In genomic region chrX:51395474-51395806, GRCh38 we compare ENCODE assay signal across 9 cellular contexts.
DNase-seq lines count a peak whose midpoint lies in the region; ATAC-seq, FAIRE-seq and TF ChIP-seq lines count a peak whose summit lies in the region.
"Had no signal": no experiment of that assay in that cellular context is flagged by ENCODE, and none has a peak within 500 bp of the region (broad histone marks: within the 10 kb centered on the region; RNA-seq: fewer than 3 reads in every experiment).

No MANE protein-coding gene starts in this region.

- ATAC-seq in A549, result 0 out of 6 replicates have a peak, but pooled peaks of 1 of the 2 experiments have one; percentile 47
- peak; percentile 3 to 9 for ATAC-seq in naive thymus-derived CD8-positive, alpha-beta T cell

- dilution Hi-C loops in mammary epithelial cell (cut with HindIII; ENCODE audit: low sequenced_read_pairs), result no loop called here

- H3K9me3 ChIP-seq in A549 (no peaks in the 10 kb centered on the region), HEK293 (ENCODE audit: control insufficient read depth, insufficient read depth, low read depth, low read length) (no peaks in the 10 kb centered on the region), mammary epithelial cell (replicated peaks; ENCODE audit: insufficient read depth, low read length) (no peaks in the 10 kb centered on the region)

- TF ChIP-seq POLR2A in A549 (IDR thresholded peaks at IDR 0.05; ENCODE audit: low read length), result no peak

- H3K27ac Mint-ChIP-seq in naive thymus-derived CD8-positive, alpha-beta T cell, result peak overlapping the region; percentile 73 to 98 (median 94)

- in situ Hi-C loops in mammary epithelial cell (cut with MboI; ENCODE audit: low sequenced_read_pairs in 2 of 2), result no loop called here

- H3K27ac ChIP-seq in A549, result no peak overlapping the region
- no peak overlapping the region for H3K27ac ChIP-seq in HEK293 (ENCODE audit: extremely low read depth, low read depth, low read length)
- H3K27ac ChIP-seq in mammary epithelial cell (ENCODE audit: insufficient read depth, low read depth, low read length), result no peak overlapping the region

- H3K27me3 Mint-ChIP-seq in naive thymus-derived CD8-positive, alpha-beta T cell, result no peaks in the 10 kb centered on the region

- H3K4me3 ChIP-seq in A549, result no peak overlapping the region; the same call in 2 of the 3 replicates
- H3K4me3 ChIP-seq in HEK293 (ENCODE audit: low read depth, low read length), result peak overlapping the region; percentile 61
- H3K4me3 ChIP-seq in mammary epithelial cell (replicated peaks in 1 of 3; ENCODE audit: insufficient read depth in 1 of 3, low read depth in 2 of 3, low read length in 3 of 3), result no peak overlapping the region

- H3K79me2 ChIP-seq in mammary epithelial cell (ENCODE audit: insufficient read depth, low read length), result no peaks in the 10 kb centered on the region

- no peak for TF ChIP-seq RAD21 in A549 (conservative IDR thresholded peaks at IDR 0.05 in 1 of 2, IDR thresholded peaks at IDR 0.05 in 1 of 2)

- peaks cover 0 to 13% (median 0%) of the 10 kb centered on the region in 9 donors for H3K9me3 Mint-ChIP-seq in naive thymus-derived CD8-positive, alpha-beta T cell

- peaks cover 9 to 26% (median 9%) of the 10 kb centered on the region in 3 donors for H3K36me3 Mint-ChIP-seq in naive thymus-derived CD8-positive, alpha-beta T cell

- BruUV-seq in mammary epithelial cell (replicated peaks; lab: Mats Ljungman, UMichigan), result no TSS peak

- intact Hi-C loops in mammary epithelial cell (cut with micrococcal nuclease), result no loop called here

- no peak for DNase-seq in A549 (ENCODE audit: low read depth in 1 of 2, low spot score in 1 of 2)
- DNase-seq in mammary epithelial cell, result no peak
- DNase-seq in naive thymus-derived CD8-positive, alpha-beta T cell, result peak in 1 of 10 donors; percentile 1
- DNase-seq in hepatic stellate cell (ENCODE audit: low spot score), result no peak
- DNase-seq in retina, result no peak
- DNase-seq in NCI-H1105 (lab: John Stamatoyannopoulos, UW), result no peak
- no peak for DNase-seq in NCI-H524 treated with DMSO at 0.1 percent for 48 hours (lab: John Stamatoyannopoulos, UW)

- peak overlapping the region; percentile 67 for H3K4me2 ChIP-seq in A549
- no peak overlapping the region for H3K4me2 ChIP-seq in mammary epithelial cell (ENCODE audit: insufficient read depth, low read depth, low read length)

- WGBS in A549 (ENCODE audit: missing lambda C conversion rate), result 10% methylated on average over 4 of the region's 4 CpGs
- 69% methylated on average over 4 of the region's 4 CpGs for WGBS in mammary epithelial cell (ENCODE audit: low coverage, missing lambda C conversion rate)

- peak overlapping the region; percentile 83 to 98 (median 94) for H3K4me3 Mint-ChIP-seq in naive thymus-derived CD8-positive, alpha-beta T cell

- no peak for TF ChIP-seq CTCF in A549 (IDR thresholded peaks at IDR 0.05)
- no peak for TF ChIP-seq CTCF in HEK293 (tag by site-specific recombination; IDR thresholded peaks at IDR 0.05)
- no peak for TF ChIP-seq CTCF in mammary epithelial cell (conservative IDR thresholded peaks at IDR 0.05 in 1 of 2, IDR thresholded peaks at IDR 0.05 in 1 of 2; ENCODE audit: extremely low read depth in 1 of 2, insufficient read depth in 1 of 2, low read depth in 1 of 2, low read length in 2 of 2)

- peaks cover 17 to 59% (median 56%) of the 10 kb centered on the region in 4 donors for H3K4me1 Mint-ChIP-seq in naive thymus-derived CD8-positive, alpha-beta T cell

- FAIRE-seq in A549 (lab: Jason Lieb, UNC), result no peak
- FAIRE-seq: endometrium had no signal

- H3K9ac ChIP-seq in mammary epithelial cell (ENCODE audit: insufficient read depth, low read length), result no peak overlapping the region

- peak overlapping the region; percentile 62 for H2AFZ ChIP-seq in mammary epithelial cell (ENCODE audit: low read depth, low read length)

- POLR2A ChIA-PET in A549 (lab: Yijun Ruan, JAX), result no interaction called here
- POLR2A ChIA-PET in HEK293 (lab: Yijun Ruan, JAX), result no interaction called here
- POLR2A ChIA-PET in naive thymus-derived CD8-positive, alpha-beta T cell (lab: Charles Lee), result interaction anchor here (0.6 to 1.3 kb wide), 2 partner anchors 59 to 1580 kb away, joined by 3 to 5 read pairs; no protein-coding TSS in a partner anchor

- no peak for TF ChIP-seq EP300 in A549 (IDR thresholded peaks at IDR 0.05)

- no peaks in the 10 kb centered on the region for H3K36me3 ChIP-seq in HEK293 (ENCODE audit: control insufficient read depth in 2 of 2, insufficient read depth in 1 of 2, low read length in 2 of 2)
- H3K36me3 ChIP-seq in mammary epithelial cell (ENCODE audit: insufficient read depth, low read length), result no peaks in the 10 kb centered on the region

- CTCF ChIA-PET in A549 (lab: Yijun Ruan, JAX), result interaction anchor here (1.4 kb wide), 1 partner anchor 81 kb away, joined by 3 read pairs; no protein-coding TSS in a partner anchor
- CTCF ChIA-PET in HEK293 (lab: Yijun Ruan, JAX), result interaction anchor here (0.6 to 1.7 kb wide), 3 partner anchors 25 to 289 kb away, joined by 3 to 8 read pairs (median 3); no protein-coding TSS in a partner anchor
- CTCF ChIA-PET in mammary epithelial cell (lab: Charles Lee; ENCODE audit: low non-redundant PET), result no interaction called here

- H4K20me1 ChIP-seq in mammary epithelial cell (ENCODE audit: insufficient read depth, low read length), result peaks cover 2% of the 10 kb centered on the region

- no peaks in the 10 kb centered on the region for H3K27me3 ChIP-seq in mammary epithelial cell (ENCODE audit: insufficient read depth, low read length)

- H3K4me1 ChIP-seq in A549, result no peaks in the 10 kb centered on the region
- no peaks in the 10 kb centered on the region for H3K4me1 ChIP-seq in HEK293 (ENCODE audit: control insufficient read depth, insufficient read depth, low read length)
- H3K4me1 ChIP-seq in mammary epithelial cell (ENCODE audit: insufficient read depth, low read length), result peaks cover 5% of the 10 kb centered on the region

TF ChIP-seq in A549, 52 proteins besides CTCF, POLR2A, EP300 and RAD21 (continues in another document):
- TF ChIP-seq EHF (CRISPR knock-in tag; IDR thresholded peaks at IDR 0.05) (no peak), HEYL (CRISPR knock-in tag; IDR thresholded peaks at IDR 0.05) (no peak), FOSB (CRISPR knock-in tag; IDR thresholded peaks at IDR 0.05) (no peak), NFE2L2 (conservative IDR thresholded peaks at IDR 0.05; ENCODE audit: low read length) (no peak), USF2 (IDR thresholded peaks at IDR 0.05) (no peak), FOSL2 (IDR thresholded peaks at IDR 0.05) (no peak), FOSL2 (CRISPR knock-in tag; IDR thresholded peaks at IDR 0.05) (no peak), SMC3 (IDR thresholded peaks at IDR 0.05) (no peak), ESRRA (IDR thresholded peaks at IDR 0.05; ENCODE audit: borderline replicate concordance, low read length) (no peak), CHD4 (IDR thresholded peaks at IDR 0.05; ENCODE audit: borderline replicate concordance) (no peak), PBX3 (IDR thresholded peaks at IDR 0.05) (no peak)

TF ChIP-seq in HEK293, 187 proteins besides CTCF, POLR2A, EP300 and RAD21 (continues in another document):
- TF ChIP-seq ZNF18 (tag by site-specific recombination; IDR thresholded peaks at IDR 0.05), result no peak
- TF ChIP-seq KLF16 (tag by site-specific recombination; IDR thresholded peaks at IDR 0.05), result no peak
- TF ChIP-seq ZNF624 (tag by site-specific recombination; IDR thresholded peaks at IDR 0.05), result no peak
- no peak for TF ChIP-seq ZNF292 (tag by site-specific recombination; IDR thresholded peaks at IDR 0.05; ENCODE audit: borderline replicate concordance, low read depth)
- no peak for TF ChIP-seq TSHZ1 (tag by site-specific recombination; IDR thresholded peaks at IDR 0.05; ENCODE audit: borderline replicate concordance)
- no peak for TF ChIP-seq ZNF138 (tag by site-specific recombination; IDR thresholded peaks at IDR 0.05; ENCODE audit: borderline replicate concordance)
- no peak for TF ChIP-seq ZNF561 (tag by site-specific recombination; IDR thresholded peaks at IDR 0.05; ENCODE audit: borderline replicate concordance)
